ENCODE assay signal across 12 cellular contexts in genomic region chr3:25781145-25781757, GRCh38. TPM values are rescaled to one million over a fixed set of nuclear protein-coding genes. Genes with fewer than 3 reads are reported as not detected.
DNase-seq lines count a peak whose midpoint lies in the region; ATAC-seq and TF ChIP-seq lines count a peak whose summit lies in the region.
"Had no signal": no experiment of that assay in that cellular context is flagged by ENCODE, and none has a peak within 500 bp of the region (broad histone marks: within the 10 kb centered on the region; RNA-seq: fewer than 3 reads in every experiment).

No MANE protein-coding gene starts in this region.

- peaks cover 22 to 27% of the 10 kb centered on the region in 2 donors for H3K36me3 Mint-ChIP-seq in CD4-positive, alpha-beta memory T cell

- H3K36me3 ChIP-seq in CD4-positive, alpha-beta memory T cell (ENCODE audit: insufficient read depth, low read length) = peaks cover 21% of the 10 kb centered on the region
- H3K36me3 ChIP-seq in SU-DHL-6 (ENCODE audit: low read length) (peaks cover 21% of the 10 kb centered on the region), mesenchymal stem cell (ENCODE audit: control insufficient read depth in 1 of 2, insufficient read depth in 2 of 2, low read depth in 1 of 2, low read length in 2 of 2) (peaks cover 0 to 22% of the 10 kb centered on the region in 2 experiments), GM23248 (ENCODE audit: low read depth) (peaks cover 13% of the 10 kb centered on the region; the same call in 1 of the 2 replicates)

- H2AFZ ChIP-seq in SU-DHL-6 (ENCODE audit: low read depth, low read length, severe bottlenecking) = no peak overlapping the region
- H2AFZ ChIP-seq in mesenchymal stem cell (ENCODE audit: low read depth, low read length) = no peak overlapping the region
- H2AFZ ChIP-seq in GM23248 = no peak overlapping the region

- no peak overlapping the region for H4K8ac ChIP-seq in mesenchymal stem cell (ENCODE audit: low read length)

- H2BK120ac ChIP-seq in mesenchymal stem cell (ENCODE audit: low read depth, low read length) = no peak overlapping the region

- peak overlapping the region; percentile 96 for H3K4me2 ChIP-seq in SU-DHL-6 (ENCODE audit: low read depth, low read length, poor library complexity, severe bottlenecking)
- H3K4me2 ChIP-seq in mesenchymal stem cell (ENCODE audit: low read length, poor library complexity, severe bottlenecking) = no peak overlapping the region
- H3K4me2 ChIP-seq in GM23248 (ENCODE audit: unreplicated experiment) = no peak overlapping the region

- ATAC-seq in GM19395 (IDR thresholded peaks at IDR 0.05; ENCODE audit: unreplicated experiment) = peak; percentile 0

- no peaks in the 10 kb centered on the region for H3K27me3 ChIP-seq in CD4-positive, alpha-beta memory T cell (ENCODE audit: insufficient read depth, low read length)
- H3K27me3 ChIP-seq in SU-DHL-6 (ENCODE audit: low read length) = no peaks in the 10 kb centered on the region
- no peaks in the 10 kb centered on the region for H3K27me3 ChIP-seq in mesenchymal stem cell (ENCODE audit: control insufficient read depth in 1 of 2, insufficient read depth in 1 of 2, low read length in 2 of 2)
- no peaks in the 10 kb centered on the region for H3K27me3 ChIP-seq in GM23248 (replicated peaks; ENCODE audit: insufficient read depth)

- H3K23ac ChIP-seq in mesenchymal stem cell (ENCODE audit: low read length in 2 of 2) = no peak overlapping the region

- no peak overlapping the region for H3K27ac ChIP-seq in CD4-positive, alpha-beta memory T cell (ENCODE audit: low read depth, low read length)
- H3K27ac ChIP-seq in SU-DHL-6 (ENCODE audit: low read depth, low read length) (peak overlapping the region; percentile 91), mesenchymal stem cell (ENCODE audit: low read length, poor library complexity, severe bottlenecking) (no peak overlapping the region), GM23248 (no peak overlapping the region)

- no peaks in the 10 kb centered on the region for H3K9me2 ChIP-seq in SU-DHL-6 (replicated peaks; ENCODE audit: insufficient read depth, low read length)
- H3K9me2 ChIP-seq in GM23248 (ENCODE audit: insufficient read depth) = no peaks in the 10 kb centered on the region

- H3K4me3 Mint-ChIP-seq in CD4-positive, alpha-beta memory T cell = peak overlapping the region; percentile 44 to 97 (median 92)

- H3K4me1 Mint-ChIP-seq in CD4-positive, alpha-beta memory T cell = peaks cover 27 to 59% (median 41%) of the 10 kb centered on the region in 4 donors

- H3K27ac Mint-ChIP-seq in CD4-positive, alpha-beta memory T cell = peak overlapping the region in 5 of 7 donors; percentile 33 to 95 (median 51)

- no peak overlapping the region for H2BK12ac ChIP-seq in mesenchymal stem cell (ENCODE audit: low read length in 2 of 2)

- POLR2A ChIA-PET in CD4-positive, alpha-beta memory T cell (lab: Charles Lee; ENCODE audit: partially characterized antibody) = interaction anchor here (1.3 kb wide), 1 partner anchor 8 kb away, joined by 4 read pairs; the partner anchor contains the start of gene OXSM

- in situ Hi-C loops in GM23248 (cut with MboI) = no loop called here

- CTCF ChIA-PET in CD4-positive, alpha-beta memory T cell (lab: Charles Lee; ENCODE audit: partially characterized antibody) = interaction anchor here (1.2 kb wide), 1 partner anchor 133 kb away, joined by 3 read pairs; no protein-coding TSS in a partner anchor

- H3K79me2 ChIP-seq in SU-DHL-6 (ENCODE audit: insufficient read depth, low read length) (peaks cover 51% of the 10 kb centered on the region), GM23248 (ENCODE audit: insufficient read depth) (peaks cover 41% of the 10 kb centered on the region)

- H4K91ac ChIP-seq in mesenchymal stem cell (ENCODE audit: low read length) = no peak overlapping the region

- no peaks in the 10 kb centered on the region for H3K9me3 ChIP-seq in CD4-positive, alpha-beta memory T cell (ENCODE audit: control insufficient read depth in 1 of 2, low read length in 2 of 2)
- H3K9me3 ChIP-seq in SU-DHL-6 (ENCODE audit: insufficient read depth, low read length) = no peaks in the 10 kb centered on the region
- no peaks in the 10 kb centered on the region for H3K9me3 ChIP-seq in mesenchymal stem cell (ENCODE audit: control insufficient read depth, low read length)
- no peaks in the 10 kb centered on the region for H3K9me3 ChIP-seq in GM23248 (ENCODE audit: low read depth)

- H3K27me3 Mint-ChIP-seq in CD4-positive, alpha-beta memory T cell = no peaks in the 10 kb centered on the region

- no peak overlapping the region for H2BK5ac ChIP-seq in mesenchymal stem cell (ENCODE audit: low read depth, low read length, poor library complexity, severe bottlenecking)

- no peak for DNase-seq in CD4-positive, alpha-beta memory T cell
- DNase-seq in mesenchymal stem cell = no peak
- DNase-seq in GM23248 = no peak
- no peak for DNase-seq in stimulated activated CD4-positive, alpha-beta T cell treated with anti-CD3 and anti-CD28 coated beads, Interleukin-2, amount 100 ng/mL, for 24 hours
- DNase-seq in activated effector memory CD4-positive, alpha-beta T cell treated with anti-CD3 and anti-CD28 coated beads, Interleukin-2, amount 50 U/mL, for 16 hours = no peak
- no peak for DNase-seq in NCI-H2107 treated with DMSO at 0.1 percent for 48 hours (lab: John Stamatoyannopoulos, UW; ENCODE audit: unreplicated experiment)
- DNase-seq: amygdala; NCI-H2171 treated with DMSO at 0.1 percent for 48 hours; stimulated activated CD4-positive, alpha-beta T cell treated with anti-CD3 and anti-CD28 coated beads, Interleukin-1b, Interleukin-23, amount 100 ng/mL, for 48 hours; SW 1271 had no signal

- peaks cover 41% of the 10 kb centered on the region for H3K4me1 ChIP-seq in CD4-positive, alpha-beta memory T cell (ENCODE audit: insufficient read depth, low read length)
- H3K4me1 ChIP-seq in mesenchymal stem cell (ENCODE audit: control insufficient read depth, insufficient read depth, low read depth, low read length) (peaks cover 2% of the 10 kb centered on the region), GM23248 (ENCODE audit: insufficient read depth) (peaks cover 8% of the 10 kb centered on the region)

- H3F3A ChIP-seq in SU-DHL-6 (ENCODE audit: insufficient read depth) (peaks cover 38% of the 10 kb centered on the region), GM23248 (ENCODE audit: insufficient read depth) (no peaks in the 10 kb centered on the region)

- H3K79me1 ChIP-seq in mesenchymal stem cell (replicated peaks; ENCODE audit: low read length, poor library complexity, severe bottlenecking) = peaks cover 13% of the 10 kb centered on the region

- H2BK15ac ChIP-seq in mesenchymal stem cell (ENCODE audit: low read depth, poor library complexity, severe bottlenecking) = no peak overlapping the region

- 97% methylated on average over 8 of the region's 11 CpGs for WGBS in mesenchymal stem cell
- WGBS in GM23248 (ENCODE audit: low coverage in 1 of 2, low lambda C conversion rate in 2 of 2, missing lambda C conversion rate in 2 of 2), 2 experiments = 92% methylated on average over 11 of the region's 11 CpGs

- no peak overlapping the region for H3K4me3 ChIP-seq in CD4-positive, alpha-beta memory T cell (ENCODE audit: low read length in 2 of 2)
- H3K4me3 ChIP-seq in SU-DHL-6 (ENCODE audit: insufficient read depth, low read length, poor library complexity, severe bottlenecking) (peak overlapping the region; percentile 85), mesenchymal stem cell (ENCODE audit: insufficient read depth in 1 of 2, low read depth in 1 of 2, low read length in 2 of 2) (peak overlapping the region in 1 of 2 experiments; percentile 86), GM23248 (no peak overlapping the region)

- H4K20me1 ChIP-seq in SU-DHL-6 (ENCODE audit: low read depth, low read length) = peaks cover 10% of the 10 kb centered on the region; the same call in 1 of the 2 replicates
- H4K20me1 ChIP-seq in GM23248 (ENCODE audit: insufficient read depth) = no peaks in the 10 kb centered on the region

- H3K9me3 Mint-ChIP-seq in CD4-positive, alpha-beta memory T cell = no peaks in the 10 kb centered on the region

- no peak overlapping the region for H3K4ac ChIP-seq in mesenchymal stem cell (ENCODE audit: low read depth in 1 of 2, low read length in 2 of 2)

- H3K9ac ChIP-seq in SU-DHL-6 (ENCODE audit: low read length) (peak overlapping the region; percentile 87), mesenchymal stem cell (ENCODE audit: low read length) (peak overlapping the region; percentile 86), GM23248 (no peak overlapping the region)

- intact Hi-C loops in CD4-positive, alpha-beta memory T cell (cut with micrococcal nuclease) = loop anchor here (5.0 kb wide), 1 partner anchor 34 kb away; no protein-coding TSS in a partner anchor

- H2AK5ac ChIP-seq in mesenchymal stem cell (ENCODE audit: low read length, severe bottlenecking) = no peak overlapping the region

- no peak overlapping the region for H3K14ac ChIP-seq in mesenchymal stem cell (ENCODE audit: low read length in 2 of 2)

- no peak overlapping the region for H3K18ac ChIP-seq in mesenchymal stem cell (ENCODE audit: low read depth in 1 of 2, low read length in 2 of 2)

- no peak for TF ChIP-seq CTCF in SU-DHL-6 (IDR thresholded peaks at IDR 0.05; ENCODE audit: insufficient read depth, low read length, poor library complexity, severe bottlenecking)

RNA-seq across cellular contexts. Expression of gene NGLY1, which starts 2.0 kb away (rescaled TPM):
- 10 to 100 TPM; 71.3 to 74.3 TPM for total RNA-seq in CD4-positive, alpha-beta memory T cell
- 10 to 100 TPM; 52.0 to 58.1 TPM for polyA plus RNA-seq in CD4-positive, alpha-beta memory T cell
- 8.5 TPM for polyA plus RNA-seq in mesenchymal stem cell (2013, experiment 1 of 2)
- 10.2 TPM for polyA plus RNA-seq in mesenchymal stem cell (2013, experiment 2 of 2)
- 19.3 and 28.9 TPM in 2 replicates for total RNA-seq in GM23248 (2014; rRNA removed; shearing (Covaris generic))
- 29.2 and 30.4 TPM in 2 replicates for polyA plus RNA-seq in GM23248 (2016; fragmentation: Nextera tagmentation; extraction: Ambion mirVana)

RNA-seq across cellular contexts. Expression of gene OXSM, which starts 8.6 kb away (rescaled TPM):
- 10 to 100 TPM; 13.7 to 17.5 TPM for total RNA-seq in CD4-positive, alpha-beta memory T cell
- 10 to 100 TPM; 13.2 to 20.6 TPM for polyA plus RNA-seq in CD4-positive, alpha-beta memory T cell
- 3.5 TPM for polyA plus RNA-seq in mesenchymal stem cell (2013, experiment 1 of 2)
- polyA plus RNA-seq in mesenchymal stem cell (2013, experiment 2 of 2) = 3.6 TPM
- total RNA-seq in GM23248 (2014; rRNA removed; shearing (Covaris generic)) = 13.1 and 17.5 TPM in 2 replicates
- polyA plus RNA-seq in GM23248 (2016; fragmentation: Nextera tagmentation; extraction: Ambion mirVana) = 20.0 and 20.3 TPM in 2 replicates
